20 cellular contexts compared by ENCODE assay signal in genomic region chr4:158801066-158801465, GRCh38. TPM values are rescaled to one million over a fixed set of nuclear protein-coding genes. Genes with fewer than 3 reads are reported as not detected.
DNase-seq lines count a peak whose midpoint lies in the region; ATAC-seq and TF ChIP-seq lines count a peak whose summit lies in the region.
"Had no signal": no experiment of that assay in that cellular context is flagged by ENCODE, and none has a peak within 500 bp of the region (broad histone marks: within the 10 kb centered on the region; RNA-seq: fewer than 3 reads in every experiment).

No MANE protein-coding gene starts in this region.

- no peaks in the 10 kb centered on the region for H3K36me3 ChIP-seq in IMR-90 (ENCODE audit: control insufficient read depth, insufficient read depth, low read length)
- H3K36me3 ChIP-seq in esophagus muscularis mucosa, result no peaks in the 10 kb centered on the region
- H3K36me3 ChIP-seq in left lung, result no peaks in the 10 kb centered on the region
- H3K36me3 ChIP-seq in SJCRH30, result no peaks in the 10 kb centered on the region
- H3K36me3 ChIP-seq: brain microvascular endothelial cell, upper lobe of right lung had no signal

- in situ Hi-C loops in IMR-90 (cut with MboI; ENCODE audit: low sequenced_read_pairs), result no loop called here

- H4K5ac ChIP-seq in IMR-90 (ENCODE audit: low read depth, low read length), result no peak overlapping the region

- peak; percentile 32; the same call in 1 of the 2 replicates for ATAC-seq in IMR-90 (ENCODE audit: low read depth)
- peak; percentile 5 for ATAC-seq in left lung
- ATAC-seq in HG03095 (IDR thresholded peaks at IDR 0.05; ENCODE audit: unreplicated experiment), result no peak
- no peak for ATAC-seq in HG02885 (IDR thresholded peaks at IDR 0.05; ENCODE audit: poor library complexity, unreplicated experiment)
- ATAC-seq: stimulated activated naive CD8-positive, alpha-beta T cell treated with anti-CD3 and anti-CD28 coated beads, Interleukin-15, amount 100 ng/mL, for 72 hours; upper lobe of right lung had no signal

- DNase-seq in IMR-90 (no peak), esophagus muscularis mucosa (ENCODE audit: extremely low spot score) (no peak), left lung (no peak), renal cortical epithelial cell (ENCODE audit: low read depth) (peak; percentile 69), GDM1 (lab: John Stamatoyannopoulos, UW) (no peak), SJCRH30 (no peak)
- DNase-seq: activated CD4-positive, alpha-beta T cell treated with anti-CD3 and anti-CD28 coated beads for 1 hour; activated CD8-positive, alpha-beta memory T cell treated with anti-CD3 and anti-CD28 coated beads for 24 hours; activated naive CD8-positive, alpha-beta T cell treated with anti-CD3 and anti-CD28 coated beads, Interleukin-2, amount 10 ng/mL, durations not matched to agents 7 days and 5 days; brain microvascular endothelial cell; CD8-positive, alpha-beta memory T cell; cortex of kidney; MM.1S; NCI-H1694 treated with DMSO at 0.1 percent for 48 hours; NCI-H446; RPMI8226; stimulated activated naive CD8-positive, alpha-beta T cell treated with anti-CD3 and anti-CD28 coated beads, Interleukin-15, amount 100 ng/mL, for 72 hours; upper lobe of right lung had no signal

- peaks cover 9% of the 10 kb centered on the region; the same call in 1 of the 2 replicates for H4K20me1 ChIP-seq in IMR-90 (ENCODE audit: insufficient read depth, low read length)

- TF ChIP-seq RAD21 in IMR-90 (IDR thresholded peaks at IDR 0.05; ENCODE audit: low read length), result no peak

- no peak overlapping the region for H2AK9ac ChIP-seq in IMR-90 (replicated peaks; ENCODE audit: low read depth, low read length, poor library complexity)

- no peak overlapping the region for H3K4me2 ChIP-seq in IMR-90 (ENCODE audit: low read depth, low read length)

- H2AFZ ChIP-seq in IMR-90 (replicated peaks; ENCODE audit: low read length, poor library complexity), result no peak overlapping the region

- no peak overlapping the region for H3K4me3 ChIP-seq in IMR-90 (ENCODE audit: insufficient read depth, low read depth, low read length)
- H3K4me3 ChIP-seq in esophagus muscularis mucosa, result no peak overlapping the region
- no peak overlapping the region for H3K4me3 ChIP-seq in left lung
- H3K4me3 ChIP-seq in SJCRH30, result no peak overlapping the region
- H3K4me3 ChIP-seq: upper lobe of right lung had no signal

- no peak for TF ChIP-seq CTCF in IMR-90 (conservative IDR thresholded peaks at IDR 0.05; ENCODE audit: low read depth, low read length)
- no peak for TF ChIP-seq CTCF in esophagus muscularis mucosa (IDR thresholded peaks at IDR 0.05)
- TF ChIP-seq CTCF in left lung (IDR thresholded peaks at IDR 0.05), result no peak

- CTCF ChIA-PET in IMR-90 (lab: Yijun Ruan, JAX), result no interaction called here

- H3K9me3 ChIP-seq in IMR-90 (ENCODE audit: control insufficient read depth, insufficient read depth, low read length) (no peaks in the 10 kb centered on the region), esophagus muscularis mucosa (no peaks in the 10 kb centered on the region), left lung (no peaks in the 10 kb centered on the region), SJCRH30 (replicated peaks) (no peaks in the 10 kb centered on the region)
- H3K9me3 ChIP-seq: upper lobe of right lung had no signal

- no peak overlapping the region for H3K27ac ChIP-seq in IMR-90 (ENCODE audit: insufficient read depth, low read length)
- peak overlapping the region; percentile 34 to 72 (median 56) for H3K27ac ChIP-seq in esophagus muscularis mucosa (replicated peaks in 1 of 4)
- H3K27ac ChIP-seq in left lung, result peak overlapping the region in 1 of 2 donors; percentile 5
- H3K27ac ChIP-seq in SJCRH30, result no peak overlapping the region
- H3K27ac ChIP-seq: brain microvascular endothelial cell, upper lobe of right lung had no signal

- no CpG with 5 or more reads among the region's 4 CpGs for WGBS in IMR-90 (ENCODE audit: extremely low coverage in 2 of 2, insufficient read length in 1 of 2), 2 experiments
- 43% methylated on average over 4 of the region's 4 CpGs for WGBS in esophagus muscularis mucosa

- H4K91ac ChIP-seq in IMR-90 (ENCODE audit: insufficient read depth, low read depth, low read length), result no peak overlapping the region

- TF ChIP-seq EP300 in esophagus muscularis mucosa (IDR thresholded peaks at IDR 0.05), result no peak

- no peak overlapping the region for H2BK15ac ChIP-seq in IMR-90 (ENCODE audit: low read depth, low read length)

- POLR2A ChIA-PET in IMR-90 (lab: Charles Lee; ENCODE audit: unreplicated experiment), result interaction anchor here (0.6 kb wide), 1 partner anchor 131 kb away, joined by 3 read pairs; no protein-coding TSS in a partner anchor

- intact Hi-C loops in IMR-90 (cut with micrococcal nuclease) (no loop called here), esophagus muscularis mucosa (cut with DNase I) (no loop called here), left lung (cut with DNase I) (no loop called here)

- H3K4me1 ChIP-seq in IMR-90 (ENCODE audit: control insufficient read depth, insufficient read depth, low read length), result peaks cover 9% of the 10 kb centered on the region
- peaks cover 62 to 99% (median 88%) of the 10 kb centered on the region in 4 donors for H3K4me1 ChIP-seq in esophagus muscularis mucosa
- H3K4me1 ChIP-seq in left lung, result peaks cover 5 to 68% of the 10 kb centered on the region in 2 donors
- H3K4me1 ChIP-seq in SJCRH30, result no peaks in the 10 kb centered on the region
- H3K4me1 ChIP-seq: upper lobe of right lung had no signal

- dilution Hi-C loops in IMR-90 (cut with HindIII; ENCODE audit: low sequenced_read_pairs, unreplicated experiment), result no loop called here

- H3K27me3 ChIP-seq in IMR-90 (ENCODE audit: control insufficient read depth, insufficient read depth, low read length) (no peaks in the 10 kb centered on the region), esophagus muscularis mucosa (no peaks in the 10 kb centered on the region), left lung (no peaks in the 10 kb centered on the region), SJCRH30 (no peaks in the 10 kb centered on the region)
- H3K27me3 ChIP-seq: brain microvascular endothelial cell, upper lobe of right lung had no signal

- peaks cover 25 to 54% of the 10 kb centered on the region in 2 experiments for H3K79me1 ChIP-seq in IMR-90 (ENCODE audit: low read depth in 1 of 2, low read length in 2 of 2)

- H2BK120ac ChIP-seq in IMR-90 (ENCODE audit: low read depth, low read length), result no peak overlapping the region; the same call in 1 of the 2 replicates

- no peak overlapping the region for H3K23ac ChIP-seq in IMR-90 (ENCODE audit: low read depth, low read length)

- no peak overlapping the region for H3K4ac ChIP-seq in IMR-90 (ENCODE audit: low read depth, low read length)

- H2BK20ac ChIP-seq in IMR-90 (ENCODE audit: low read depth, low read length), result no peak overlapping the region

- no peak overlapping the region for H4K8ac ChIP-seq in IMR-90 (ENCODE audit: low read depth in 2 of 2, low read length in 2 of 2)

- BruUV-seq in IMR-90 (replicated peaks; lab: Mats Ljungman, UMichigan), result no TSS peak

- H2AK5ac ChIP-seq in IMR-90 (ENCODE audit: low read depth, low read length), result peak overlapping the region; percentile 69; the same call in 1 of the 2 replicates

- H3K14ac ChIP-seq in IMR-90 (replicated peaks; ENCODE audit: low read depth, low read length), result no peak overlapping the region; the same call in 1 of the 2 replicates

- H3K9ac ChIP-seq in IMR-90 (ENCODE audit: low read depth, low read length), result no peak overlapping the region

- TF ChIP-seq POLR2A in IMR-90 (IDR thresholded peaks at IDR 0.05; ENCODE audit: low read depth, low read length) (no peak), esophagus muscularis mucosa (IDR thresholded peaks at IDR 0.05; ENCODE audit: low read depth) (no peak)

- H3K9me1 ChIP-seq in IMR-90 (ENCODE audit: insufficient read depth, low read length), result peaks cover 12% of the 10 kb centered on the region

- H3K18ac ChIP-seq in IMR-90 (ENCODE audit: low read depth, low read length), result no peak overlapping the region

- no peak overlapping the region for H3K56ac ChIP-seq in IMR-90 (ENCODE audit: extremely low read depth, insufficient read depth, low read length)

- no peak overlapping the region for H2BK5ac ChIP-seq in IMR-90 (ENCODE audit: low read depth, low read length, poor library complexity, severe bottlenecking)

TF ChIP-seq in IMR-90, 13 proteins besides CTCF, POLR2A, EP300 and RAD21:
- TF ChIP-seq BHLHE40 (IDR thresholded peaks at IDR 0.05; ENCODE audit: low read depth, low read length), result peak; percentile 49; the same call in 1 of the 2 replicates
- no peak for TF ChIP-seq NFE2L2 (IDR thresholded peaks at IDR 0.05; ENCODE audit: low read depth, low read length)

RNA-seq across cellular contexts. Expression of gene FNIP2, which starts 32.2 kb away (rescaled TPM):
- 22.2 and 24.6 TPM in 2 replicates for total RNA-seq in IMR-90 (2012; rRNA removed)
- polyA plus RNA-seq in IMR-90 (2012; rRNA removed), result 3.9 and 4.7 TPM in 2 replicates
- polyA plus RNA-seq in IMR-90 (2012; cell fraction: cytosol; rRNA removed), result 1.6 and 2.5 TPM in 2 replicates
- 1.7 and 5.1 TPM in 2 replicates for polyA plus RNA-seq in IMR-90 (2012; cell fraction: nucleus; rRNA removed; ENCODE audit: low replicate concordance)
- total RNA-seq in esophagus muscularis mucosa, result 10 to 100 TPM; 80.0 to 97.7 (median 87.4) TPM
- 10 to 100 TPM; 56.6 to 71.2 TPM for total RNA-seq in left lung
- 143 TPM in 2 replicates for total RNA-seq in renal cortical epithelial cell
- 15.9 and 18.4 TPM in 2 replicates for total RNA-seq in SJCRH30 (2014; rRNA removed; shearing (Covaris generic))

Comparison
In these comparisons a context has a peak if more than half of its experiments do, and no peak if none do; other contexts are left out.
1. ATAC-seq: peak in IMR-90 (single experiment) and left lung (single experiment); none in HG03095 (single experiment) and HG02885 (single experiment).
2. H3K27ac ChIP-seq: peak in esophagus muscularis mucosa (4 of 4); none in IMR-90 (single experiment) and SJCRH30 (single experiment).